ENCODE assay signal across 8 cellular contexts in the genomic region with DNA sequence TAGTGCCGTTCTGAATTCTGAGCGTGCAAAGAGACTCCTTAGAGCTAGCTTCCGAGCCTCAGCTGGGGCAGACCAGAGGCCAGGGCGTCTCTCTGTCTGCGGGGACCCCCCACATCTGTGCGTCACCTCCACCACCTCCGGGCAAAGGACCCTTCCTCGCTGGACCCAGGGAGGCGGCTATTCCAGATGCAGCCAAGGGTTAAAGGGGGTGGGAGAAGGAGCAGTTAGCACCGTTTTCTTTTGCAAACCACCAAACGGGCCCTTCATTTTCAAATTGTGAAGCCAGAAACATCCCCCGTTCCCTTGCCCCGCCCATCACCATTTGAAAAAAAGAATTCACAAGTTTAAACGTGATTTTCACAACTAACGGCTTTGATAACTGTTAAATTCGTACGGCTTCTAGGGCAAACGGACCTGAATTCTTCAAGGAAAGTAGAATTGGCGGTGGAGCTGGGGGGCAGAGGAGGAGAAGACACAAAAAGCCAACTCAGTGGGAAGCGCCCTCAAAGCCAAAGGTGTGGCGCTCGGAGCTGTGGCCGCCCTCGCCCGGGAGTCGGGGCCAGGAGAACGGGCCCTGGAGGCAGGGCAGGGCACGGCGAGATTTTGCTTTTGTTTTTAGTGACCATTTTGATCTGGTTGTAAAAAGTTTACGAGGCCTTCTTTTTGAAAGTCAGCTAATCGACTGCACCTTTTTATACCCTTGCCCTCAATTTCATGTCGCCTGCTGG. TPM values are rescaled to one million over a fixed set of nuclear protein-coding genes. Genes with fewer than 3 reads are reported as not detected.
DNase-seq lines count a peak whose midpoint lies in the region; ATAC-seq, FAIRE-seq and TF ChIP-seq lines count a peak whose summit lies in the region.

No MANE protein-coding gene starts in this region.

- peak overlapping the region; percentile 26 for H3K4me3 ChIP-seq in astrocyte (ENCODE audit: insufficient read depth, low read depth, low read length)
- H3K4me3 ChIP-seq in iPS-20b (ENCODE audit: low read length), result peak overlapping the region; percentile 79

- H4K20me1 ChIP-seq in astrocyte (ENCODE audit: insufficient read depth, low read length), result no peaks in the 10 kb centered on the region

- H3K27ac Mint-ChIP-seq in HFFc6, result peak overlapping the region; percentile 82
- peak overlapping the region; percentile 77 for H3K27ac Mint-ChIP-seq in astrocyte (ENCODE audit: unreplicated experiment)
- no peak overlapping the region for H3K27ac Mint-ChIP-seq in stimulated activated memory B cell treated with anti-CD40 and anti-IgM and Interleukin-4, amounts not matched to agents 10 μg/mL and 1 μg/mL and 100 μg/mL, for 72 hours

- H3K27me3 Mint-ChIP-seq in HFFc6 (ENCODE audit: insufficient read depth) (peaks cover 3% of the 10 kb centered on the region), astrocyte (ENCODE audit: low read depth, unreplicated experiment) (peaks cover 54% of the 10 kb centered on the region)
- H3K27me3 Mint-ChIP-seq in stimulated activated memory B cell treated with anti-CD40 and anti-IgM and Interleukin-4, amounts not matched to agents 10 μg/mL and 1 μg/mL and 100 μg/mL, for 72 hours, result peaks cover 86% of the 10 kb centered on the region

- TF ChIP-seq CTCF in HFFc6 (IDR thresholded peaks at IDR 0.05) (peak; percentile 28; the same call in 1 of the 2 replicates), astrocyte (IDR thresholded peaks at IDR 0.05; ENCODE audit: insufficient read depth, low read depth, low read length) (no peak)

- peak overlapping the region; percentile 94 for H3K4me3 Mint-ChIP-seq in HFFc6
- peak overlapping the region; percentile 85 for H3K4me3 Mint-ChIP-seq in astrocyte (ENCODE audit: unreplicated experiment)
- peak overlapping the region; percentile 59 for H3K4me3 Mint-ChIP-seq in stimulated activated memory B cell treated with anti-CD40 and anti-IgM and Interleukin-4, amounts not matched to agents 10 μg/mL and 1 μg/mL and 100 μg/mL, for 72 hours

- H3K9me3 Mint-ChIP-seq in HFFc6, result no peaks in the 10 kb centered on the region
- H3K9me3 Mint-ChIP-seq in astrocyte (ENCODE audit: unreplicated experiment), result peaks cover 2% of the 10 kb centered on the region
- no peaks in the 10 kb centered on the region for H3K9me3 Mint-ChIP-seq in stimulated activated memory B cell treated with anti-CD40 and anti-IgM and Interleukin-4, amounts not matched to agents 10 μg/mL and 1 μg/mL and 100 μg/mL, for 72 hours

- H3K27ac ChIP-seq in astrocyte (ENCODE audit: low read depth, low read length) (no peak overlapping the region), iPS-20b (ENCODE audit: low read length) (no peak overlapping the region)

- H3K36me3 ChIP-seq in astrocyte (ENCODE audit: insufficient read depth, low read length), result no peaks in the 10 kb centered on the region
- H3K36me3 ChIP-seq in iPS-20b (ENCODE audit: insufficient read depth, low read depth, low read length), result no peaks in the 10 kb centered on the region

- peak overlapping the region; percentile 76 for H2AFZ ChIP-seq in astrocyte (ENCODE audit: low read depth, low read length)

- peaks cover 44% of the 10 kb centered on the region for H3K4me1 Mint-ChIP-seq in HFFc6 (ENCODE audit: low read depth)
- peaks cover 17% of the 10 kb centered on the region for H3K4me1 Mint-ChIP-seq in astrocyte (ENCODE audit: low read depth, unreplicated experiment)
- peaks cover 40% of the 10 kb centered on the region for H3K4me1 Mint-ChIP-seq in stimulated activated memory B cell treated with anti-CD40 and anti-IgM and Interleukin-4, amounts not matched to agents 10 μg/mL and 1 μg/mL and 100 μg/mL, for 72 hours

- H3K36me3 Mint-ChIP-seq in HFFc6 (ENCODE audit: low read depth) (peaks cover 9% of the 10 kb centered on the region; the same call in 1 of the 2 replicates), astrocyte (ENCODE audit: low read depth, unreplicated experiment) (no peaks in the 10 kb centered on the region)
- H3K36me3 Mint-ChIP-seq in stimulated activated memory B cell treated with anti-CD40 and anti-IgM and Interleukin-4, amounts not matched to agents 10 μg/mL and 1 μg/mL and 100 μg/mL, for 72 hours, result no peaks in the 10 kb centered on the region

- peaks cover 10% of the 10 kb centered on the region for H3K79me2 ChIP-seq in astrocyte (ENCODE audit: insufficient read depth, low read length)

- H3K4me2 ChIP-seq in astrocyte (ENCODE audit: low read length), result peak overlapping the region; percentile 92

- DNase-seq in HFFc6 (no peak), astrocyte (ENCODE audit: low read depth) (no peak)

- no peak for ATAC-seq in stimulated activated memory B cell treated with anti-CD40 and anti-IgM and Interleukin-4, amounts not matched to agents 10 μg/mL and 1 μg/mL and 100 μg/mL, for 72 hours
- ATAC-seq in GM21447 (IDR thresholded peaks at IDR 0.05; ENCODE audit: unreplicated experiment), result no peak
- ATAC-seq in GM18520 (IDR thresholded peaks at IDR 0.05; ENCODE audit: unreplicated experiment), result no peak
- no peak for ATAC-seq in HG03565 (IDR thresholded peaks at IDR 0.05; ENCODE audit: unreplicated experiment)
- ATAC-seq in GM18519 (IDR thresholded peaks at IDR 0.05; ENCODE audit: low FRiP score, unreplicated experiment), result no peak

- H3K4me1 ChIP-seq in astrocyte (ENCODE audit: insufficient read depth, low read length) (peaks cover 44% of the 10 kb centered on the region), iPS-20b (ENCODE audit: insufficient read depth, low read length) (peaks cover 14% of the 10 kb centered on the region; the same call in 1 of the 2 replicates)

- H3K9me3 ChIP-seq in astrocyte (ENCODE audit: insufficient read depth, low read depth, low read length) (no peaks in the 10 kb centered on the region), iPS-20b (ENCODE audit: insufficient read depth, low read depth, low read length) (no peaks in the 10 kb centered on the region)

- H3K9ac ChIP-seq in astrocyte (ENCODE audit: low read length) (peak overlapping the region; percentile 69), iPS-20b (ENCODE audit: low read depth, low read length) (no peak overlapping the region)

- FAIRE-seq in astrocyte (lab: Jason Lieb, UNC), result no peak

- H3K27me3 ChIP-seq in astrocyte (ENCODE audit: insufficient read depth, low read length) (no peaks in the 10 kb centered on the region), iPS-20b (ENCODE audit: insufficient read depth, low read length) (peaks cover 99% of the 10 kb centered on the region)

RNA-seq across cellular contexts. Expression of gene PDGFRA, which starts 3.3 kb away (rescaled TPM):
- 10 to 100 TPM; 28.9 to 94.2 (median 88.3) TPM for total RNA-seq in HFFc6 (2021; fragmentation: NEBNext Ultra II Directional; extraction: Animal tissue kit (Norgen Biotek cat#: 25700))
- total RNA-seq in astrocyte, result 9.2 and 12.6 TPM in 2 replicates
